In genomic region chr10:103698266-103698665, GRCh38 we compare ENCODE assay signal across 17 cellular contexts.
"Had no signal": no experiment of that assay in that cellular context is flagged by ENCODE, and none has a peak within 500 bp of the region (broad histone marks: within the 10 kb centered on the region; RNA-seq: fewer than 3 reads in every experiment).

No MANE protein-coding gene starts in this region.

- H3K9me3 ChIP-seq: prostate gland, thyroid gland had no signal

- H3K4me1 ChIP-seq: prostate gland had no signal

- ATAC-seq: activated CD4-positive, CD25-positive, alpha-beta regulatory T cell treated with anti-CD3 and anti-CD28 coated beads, Interleukin-2, amount 50 U/mL, for 24 hours; activated T-cell treated with anti-CD3 and anti-CD28 coated beads, Interleukin-2, amount 50 U/mL, for 4 hours; left colon; natural killer cell; stimulated activated naive CD8-positive, alpha-beta T cell treated with anti-CD3 and anti-CD28 coated beads, Interleukin-15, Interleukin-2, amounts not matched to agents 100 U/mL and 50 U/mL, for 24 hours had no signal

- H3K27me3 ChIP-seq: thyroid gland had no signal

- H3K36me3 Mint-ChIP-seq: activated naive CD8-positive, alpha-beta T cell; natural killer cell had no signal

- H3K36me3 ChIP-seq: prostate gland, thyroid gland had no signal

- H3K27ac Mint-ChIP-seq: activated naive CD8-positive, alpha-beta T cell; natural killer cell had no signal

- DNase-seq: activated CD4-positive, alpha-beta T cell treated with anti-CD3 and anti-CD28 coated beads, Interleukin-2, amount 50 U/mL, for 48 hours; activated effector memory CD4-positive, alpha-beta T cell treated with anti-CD3 and anti-CD28 coated beads, Interleukin-2, amount 50 U/mL, for 16 hours; activated T-cell treated with anti-CD3 and anti-CD28 coated beads, Interleukin-2, amount 50 U/mL, for 4 hours; anterior cingulate cortex; left colon; mammary epithelial cell; natural killer cell; occipital lobe; stimulated activated CD4-positive, alpha-beta T cell treated with anti-CD3 and anti-CD28 coated beads, Interleukin-4, amount 100 ng/mL, for 1 hour; stimulated activated CD8-positive, alpha-beta memory T cell treated with anti-CD3 and anti-CD28 coated beads, Interleukin-4, amount 100 ng/mL, for 48 hours; stimulated activated naive CD8-positive, alpha-beta T cell treated with anti-CD3 and anti-CD28 coated beads, Interleukin-15, Interleukin-2, amounts not matched to agents 100 U/mL and 50 U/mL, for 24 hours; SW 1271; thyroid gland had no signal

- H3K4me3 ChIP-seq: prostate gland, thyroid gland had no signal

- H3K4me3 Mint-ChIP-seq: activated naive CD8-positive, alpha-beta T cell; activated T-cell treated with anti-CD3 and anti-CD28 coated beads, Interleukin-2, amount 50 U/mL, for 4 hours; natural killer cell; T-helper 2 cell treated with Interferon-gamma antibody and Interleukin-4, amounts not matched to agents 5 μg/mL and 100 μg/mL, for 36 hours had no signal

- H3K27ac ChIP-seq: prostate gland, thyroid gland had no signal

- H3K9me3 Mint-ChIP-seq: activated T-cell treated with anti-CD3 and anti-CD28 coated beads, Interleukin-2, amount 50 U/mL, for 4 hours; natural killer cell; T-helper 2 cell treated with Interferon-gamma antibody and Interleukin-4, amounts not matched to agents 5 μg/mL and 100 μg/mL, for 36 hours had no signal

- H3K27me3 Mint-ChIP-seq: activated naive CD8-positive, alpha-beta T cell had no signal
